In the genomic region with DNA sequence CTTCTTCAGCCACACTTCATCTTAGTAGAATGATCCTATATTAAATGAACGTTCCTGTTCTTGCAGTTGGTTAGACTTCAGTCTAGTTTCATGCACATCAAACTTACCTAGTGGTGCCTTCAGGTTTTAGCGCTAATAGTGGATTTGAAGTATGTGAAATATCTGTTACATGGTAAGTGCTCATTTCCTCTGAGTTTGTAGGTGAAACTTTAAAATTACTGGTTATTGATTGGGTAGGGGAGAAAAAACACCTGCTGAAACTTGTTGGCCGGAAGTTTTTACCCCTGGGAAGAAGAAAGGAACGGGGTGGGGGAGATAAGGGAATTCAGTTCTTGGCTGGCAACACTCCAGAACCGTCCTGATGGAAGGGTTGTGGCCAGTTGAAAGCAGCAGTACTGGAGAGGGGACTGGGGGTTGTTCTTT, we compare ENCODE assay signal across 8 cellular contexts.
DNase-seq lines count a peak whose midpoint lies in the region; ATAC-seq and TF ChIP-seq lines count a peak whose summit lies in the region.

No MANE protein-coding gene starts in this region.

- H3K27ac ChIP-seq in mammary epithelial cell (ENCODE audit: insufficient read depth, low read depth, low read length) (no peak overlapping the region), duodenal mucosa (ENCODE audit: low read depth, low read length) (peak overlapping the region; percentile 61), upper lobe of left lung (peak overlapping the region; percentile 76 to 89 (median 81))

- TF ChIP-seq CTCF in MCF 10A (IDR thresholded peaks at IDR 0.05; ENCODE audit: unreplicated experiment) (no peak), mammary epithelial cell (conservative IDR thresholded peaks at IDR 0.05 in 1 of 2, IDR thresholded peaks at IDR 0.05 in 1 of 2; ENCODE audit: extremely low read depth in 1 of 2, insufficient read depth in 1 of 2, low read depth in 1 of 2, low read length in 2 of 2) (no peak), upper lobe of left lung (IDR thresholded peaks at IDR 0.05) (no peak)

- TF ChIP-seq POLR2A in upper lobe of left lung (IDR thresholded peaks at IDR 0.05), result no peak

- no peaks in the 10 kb centered on the region for H3K9me3 Mint-ChIP-seq in MCF 10A (ENCODE audit: unreplicated experiment)

- 72% methylated on average over 5 of the region's 5 CpGs for WGBS in mammary epithelial cell (ENCODE audit: low coverage, missing lambda C conversion rate)
- 26 to 30% methylated on average over 5 of the region's 5 CpGs for WGBS in upper lobe of left lung, 2 donors

- H3K4me2 ChIP-seq in mammary epithelial cell (ENCODE audit: insufficient read depth, low read depth, low read length), result no peak overlapping the region

- intact Hi-C loops in MCF 10A (cut with micrococcal nuclease) (no loop called here), mammary epithelial cell (cut with micrococcal nuclease) (no loop called here)

- TF ChIP-seq EP300 in upper lobe of left lung (IDR thresholded peaks at IDR 0.05), result no peak

- H3K9me3 ChIP-seq in mammary epithelial cell (replicated peaks; ENCODE audit: insufficient read depth, low read length) (no peaks in the 10 kb centered on the region), duodenal mucosa (ENCODE audit: control insufficient read depth in 1 of 2, low read length in 2 of 2) (no peaks in the 10 kb centered on the region), upper lobe of left lung (no peaks in the 10 kb centered on the region)

- BruUV-seq in MCF 10A (replicated peaks; lab: Mats Ljungman, UMichigan), result no TSS peak
- BruUV-seq in mammary epithelial cell (replicated peaks; lab: Mats Ljungman, UMichigan), result no TSS peak

- H3K27me3 Mint-ChIP-seq in MCF 10A (ENCODE audit: insufficient read depth, unreplicated experiment), result no peaks in the 10 kb centered on the region

- H3K4me1 Mint-ChIP-seq in MCF 10A (ENCODE audit: insufficient read depth, unreplicated experiment), result peaks cover 50% of the 10 kb centered on the region

- H3K27ac Mint-ChIP-seq in MCF 10A (ENCODE audit: low read depth, unreplicated experiment), result peak overlapping the region; percentile 94

- H3K4me3 ChIP-seq in mammary epithelial cell (replicated peaks in 1 of 3; ENCODE audit: insufficient read depth in 1 of 3, low read depth in 2 of 3, low read length in 3 of 3) (no peak overlapping the region), duodenal mucosa (ENCODE audit: low read depth in 1 of 2, low read length in 2 of 2) (peak overlapping the region; percentile 30 to 50), upper lobe of left lung (no peak overlapping the region)

- H3K4me3 Mint-ChIP-seq in MCF 10A (ENCODE audit: unreplicated experiment), result no peak overlapping the region

- dilution Hi-C loops in mammary epithelial cell (cut with HindIII; ENCODE audit: low sequenced_read_pairs), result no loop called here

- H3K4me1 ChIP-seq in mammary epithelial cell (ENCODE audit: insufficient read depth, low read length) (peaks cover 52% of the 10 kb centered on the region), duodenal mucosa (ENCODE audit: control insufficient read depth in 1 of 2, insufficient read depth in 2 of 2, low read length in 2 of 2) (peaks cover 81 to 83% of the 10 kb centered on the region in 2 donors), upper lobe of left lung (peaks cover 62 to 90% (median 75%) of the 10 kb centered on the region in 4 donors)

- no peak overlapping the region for H2AFZ ChIP-seq in mammary epithelial cell (ENCODE audit: low read depth, low read length)

- H3K36me3 Mint-ChIP-seq in MCF 10A (ENCODE audit: insufficient read depth, unreplicated experiment), result peaks cover 9% of the 10 kb centered on the region

- in situ Hi-C loops in mammary epithelial cell (cut with MboI; ENCODE audit: low sequenced_read_pairs in 2 of 2), result no loop called here

- DNase-seq in MCF 10A (ENCODE audit: unreplicated experiment) (no peak), mammary epithelial cell (no peak), upper lobe of left lung (no peak), Ammon's horn (ENCODE audit: low spot score) (no peak), cerebellar cortex (ENCODE audit: low spot score) (no peak), inferior parietal cortex (ENCODE audit: extremely low spot score) (no peak)

- H3K36me3 ChIP-seq in mammary epithelial cell (ENCODE audit: insufficient read depth, low read length) (no peaks in the 10 kb centered on the region), duodenal mucosa (ENCODE audit: control insufficient read depth in 1 of 2, insufficient read depth in 2 of 2, low read length in 2 of 2) (no peaks in the 10 kb centered on the region), upper lobe of left lung (peaks cover 0 to 12% (median 0%) of the 10 kb centered on the region in 4 donors)

- no peak overlapping the region for H3K9ac ChIP-seq in mammary epithelial cell (ENCODE audit: insufficient read depth, low read length)
- peak overlapping the region in 1 of 2 donors; percentile 69 for H3K9ac ChIP-seq in duodenal mucosa (ENCODE audit: low read depth in 1 of 2, low read length in 2 of 2)

- H3K27me3 ChIP-seq in mammary epithelial cell (ENCODE audit: insufficient read depth, low read length), result no peaks in the 10 kb centered on the region
- no peaks in the 10 kb centered on the region for H3K27me3 ChIP-seq in duodenal mucosa (ENCODE audit: control insufficient read depth in 1 of 2, insufficient read depth in 2 of 2, low read length in 2 of 2)
- no peaks in the 10 kb centered on the region for H3K27me3 ChIP-seq in upper lobe of left lung

- ATAC-seq in HG03432 (IDR thresholded peaks at IDR 0.05; ENCODE audit: unreplicated experiment), result peak; percentile 33
- no peak for ATAC-seq in upper lobe of left lung (ENCODE audit: low FRiP score in 2 of 2)

- H4K20me1 ChIP-seq in mammary epithelial cell (ENCODE audit: insufficient read depth, low read length), result no peaks in the 10 kb centered on the region

- CTCF ChIA-PET in MCF 10A (lab: Yijun Ruan, JAX), result interaction anchor here (0.9 to 3.3 kb wide), 2 partner anchors 10 to 45 kb away, joined by 3 to 21 read pairs; no protein-coding TSS in a partner anchor
- CTCF ChIA-PET in mammary epithelial cell (lab: Charles Lee; ENCODE audit: low non-redundant PET), result no interaction called here

- H3K79me2 ChIP-seq in mammary epithelial cell (ENCODE audit: insufficient read depth, low read length), result peaks cover 98% of the 10 kb centered on the region

- POLR2A ChIA-PET in MCF 10A (lab: Yijun Ruan, JAX), result interaction anchor here (1.2 to 14.1 kb wide), 3 partner anchors 7 to 31 kb away, joined by 3 to 427 read pairs (median 25); no protein-coding TSS in a partner anchor

Comparison
In these comparisons a context has a peak if more than half of its experiments do, and no peak if none do; other contexts are left out.
1. H3K4me3 ChIP-seq: peak in duodenal mucosa (2 of 2); none in mammary epithelial cell (0 of 3) and upper lobe of left lung (0 of 4).